Comparison of ENCODE assay signal across 4 cellular contexts in the genomic region with DNA sequence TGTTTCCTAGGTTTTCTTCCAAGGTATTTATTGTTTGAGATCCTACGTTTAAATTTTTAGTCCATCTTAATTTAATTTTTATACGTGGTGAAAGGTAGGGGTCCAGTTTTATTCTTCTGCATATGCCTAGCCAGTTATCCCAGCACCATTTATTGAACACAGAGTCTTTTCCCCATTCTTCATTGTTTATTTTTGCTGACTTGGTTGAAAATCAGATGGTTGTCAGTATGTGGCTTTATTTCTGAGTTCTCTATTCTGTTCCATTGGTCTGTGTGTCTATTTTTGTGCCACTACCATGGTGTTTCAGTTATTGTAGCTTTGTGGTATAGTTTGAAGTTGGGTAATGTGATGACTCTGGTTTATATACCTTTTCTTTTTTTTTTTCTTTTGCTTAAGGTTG.
TF ChIP-seq lines count a peak whose summit lies in the region.

No MANE protein-coding gene starts in this region.

TF ChIP-seq in HepG2, 621 proteins besides CTCF, POLR2A, EP300 and RAD21:
- TF ChIP-seq MAFK (conservative IDR thresholded peaks at IDR 0.05 in 1 of 2, IDR thresholded peaks at IDR 0.05 in 1 of 2; ENCODE audit: low read length in 2 of 2) (peak; percentile 87 to 88), MAFF (IDR thresholded peaks at IDR 0.05; ENCODE audit: low read depth, low read length) (peak; percentile 89), ZNF10 (CRISPR knock-in tag; IDR thresholded peaks at IDR 0.05; ENCODE audit: borderline replicate concordance, low read depth) (no peak)

TF ChIP-seq in A549, 52 proteins besides CTCF, POLR2A, EP300 and RAD21:
- no peak for TF ChIP-seq HDAC2 (IDR thresholded peaks at IDR 0.05)
- peak; percentile 82 for TF ChIP-seq MAFK (IDR thresholded peaks at IDR 0.05; ENCODE audit: partially characterized antibody)
- TF ChIP-seq FOXS1 (CRISPR knock-in tag; IDR thresholded peaks at IDR 0.05) = no peak

TF ChIP-seq in IMR-90, 13 proteins besides CTCF, POLR2A, EP300 and RAD21:
- TF ChIP-seq MAFK (IDR thresholded peaks at IDR 0.05; ENCODE audit: low read depth, low read length) = peak; percentile 68
- no peak for TF ChIP-seq SMC3 (IDR thresholded peaks at IDR 0.05; ENCODE audit: low read depth, low read length)
- TF ChIP-seq, protein P1, sequence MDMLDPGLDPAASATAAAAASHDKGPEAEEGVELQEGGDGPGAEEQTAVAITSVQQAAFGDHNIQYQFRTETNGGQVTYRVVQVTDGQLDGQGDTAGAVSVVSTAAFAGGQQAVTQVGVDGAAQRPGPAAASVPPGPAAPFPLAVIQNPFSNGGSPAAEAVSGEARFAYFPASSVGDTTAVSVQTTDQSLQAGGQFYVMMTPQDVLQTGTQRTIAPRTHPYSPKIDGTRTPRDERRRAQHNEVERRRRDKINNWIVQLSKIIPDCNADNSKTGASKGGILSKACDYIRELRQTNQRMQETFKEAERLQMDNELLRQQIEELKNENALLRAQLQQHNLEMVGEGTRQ (IDR thresholded peaks at IDR 0.05; ENCODE audit: low read depth, low read length) = no peak
TF ChIP-seq in IMR-90: peak in this region for 1.

TF ChIP-seq in K562, 482 proteins besides CTCF, POLR2A, EP300 and RAD21 (continues in another document):
- TF ChIP-seq, protein P2, sequence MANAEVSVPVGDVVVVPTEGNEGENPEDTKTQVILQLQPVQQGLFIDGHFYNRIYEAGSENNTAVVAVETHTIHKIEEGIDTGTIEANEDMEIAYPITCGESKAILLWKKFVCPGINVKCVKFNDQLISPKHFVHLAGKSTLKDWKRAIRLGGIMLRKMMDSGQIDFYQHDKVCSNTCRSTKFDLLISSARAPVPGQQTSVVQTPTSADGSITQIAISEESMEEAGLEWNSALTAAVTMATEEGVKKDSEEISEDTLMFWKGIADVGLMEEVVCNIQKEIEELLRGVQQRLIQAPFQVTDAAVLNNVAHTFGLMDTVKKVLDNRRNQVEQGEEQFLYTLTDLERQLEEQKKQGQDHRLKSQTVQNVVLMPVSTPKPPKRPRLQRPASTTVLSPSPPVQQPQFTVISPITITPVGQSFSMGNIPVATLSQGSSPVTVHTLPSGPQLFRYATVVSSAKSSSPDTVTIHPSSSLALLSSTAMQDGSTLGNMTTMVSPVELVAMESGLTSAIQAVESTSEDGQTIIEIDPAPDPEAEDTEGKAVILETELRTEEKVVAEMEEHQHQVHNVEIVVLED (CRISPR knock-in tag; IDR thresholded peaks at IDR 0.05) = no peak
- TF ChIP-seq, protein P3, sequence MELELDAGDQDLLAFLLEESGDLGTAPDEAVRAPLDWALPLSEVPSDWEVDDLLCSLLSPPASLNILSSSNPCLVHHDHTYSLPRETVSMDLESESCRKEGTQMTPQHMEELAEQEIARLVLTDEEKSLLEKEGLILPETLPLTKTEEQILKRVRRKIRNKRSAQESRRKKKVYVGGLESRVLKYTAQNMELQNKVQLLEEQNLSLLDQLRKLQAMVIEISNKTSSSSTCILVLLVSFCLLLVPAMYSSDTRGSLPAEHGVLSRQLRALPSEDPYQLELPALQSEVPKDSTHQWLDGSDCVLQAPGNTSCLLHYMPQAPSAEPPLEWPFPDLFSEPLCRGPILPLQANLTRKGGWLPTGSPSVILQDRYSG (tag; conservative IDR thresholded peaks at IDR 0.05; ENCODE audit: low read depth) = no peak
- TF ChIP-seq MAFK (IDR thresholded peaks at IDR 0.05; ENCODE audit: low read length) (0 out of 2 replicates have a peak, but pooled peaks have one; percentile 15), RFX7 (CRISPR knock-in tag; IDR thresholded peaks at IDR 0.05) (no peak), GABPA (tag; conservative IDR thresholded peaks at IDR 0.05; ENCODE audit: low read depth) (no peak), ATF7 (IDR thresholded peaks at IDR 0.05) (no peak), SOX6 (IDR thresholded peaks at IDR 0.05) (no peak), PHF21A (IDR thresholded peaks at IDR 0.05; ENCODE audit: borderline replicate concordance, low read depth) (no peak), NCOA1 (IDR thresholded peaks at IDR 0.05; ENCODE audit: low read depth) (no peak), ZNF232 (CRISPR knock-in tag; IDR thresholded peaks at IDR 0.05) (no peak), ESRRA (IDR thresholded peaks at IDR 0.05; ENCODE audit: borderline replicate concordance, low read depth) (no peak), DNMT1 (IDR thresholded peaks at IDR 0.05) (no peak), MAFG (tag; conservative IDR thresholded peaks at IDR 0.05) (peak; percentile 32), ZNF316 (IDR thresholded peaks at IDR 0.05) (peak; percentile 59), KLF13 (tag; IDR thresholded peaks at IDR 0.05; ENCODE audit: borderline replicate concordance, low read depth) (no peak), SIX5 (IDR thresholded peaks at IDR 0.05; ENCODE audit: borderline replicate concordance in 1 of 2, insufficient read depth in 1 of 2, low read depth in 1 of 2, low read length in 2 of 2) (no peak), XRCC3 (IDR thresholded peaks at IDR 0.05) (no peak), ZNF77 (CRISPR knock-in tag; IDR thresholded peaks at IDR 0.05) (no peak)
- TF ChIP-seq, protein P4, sequence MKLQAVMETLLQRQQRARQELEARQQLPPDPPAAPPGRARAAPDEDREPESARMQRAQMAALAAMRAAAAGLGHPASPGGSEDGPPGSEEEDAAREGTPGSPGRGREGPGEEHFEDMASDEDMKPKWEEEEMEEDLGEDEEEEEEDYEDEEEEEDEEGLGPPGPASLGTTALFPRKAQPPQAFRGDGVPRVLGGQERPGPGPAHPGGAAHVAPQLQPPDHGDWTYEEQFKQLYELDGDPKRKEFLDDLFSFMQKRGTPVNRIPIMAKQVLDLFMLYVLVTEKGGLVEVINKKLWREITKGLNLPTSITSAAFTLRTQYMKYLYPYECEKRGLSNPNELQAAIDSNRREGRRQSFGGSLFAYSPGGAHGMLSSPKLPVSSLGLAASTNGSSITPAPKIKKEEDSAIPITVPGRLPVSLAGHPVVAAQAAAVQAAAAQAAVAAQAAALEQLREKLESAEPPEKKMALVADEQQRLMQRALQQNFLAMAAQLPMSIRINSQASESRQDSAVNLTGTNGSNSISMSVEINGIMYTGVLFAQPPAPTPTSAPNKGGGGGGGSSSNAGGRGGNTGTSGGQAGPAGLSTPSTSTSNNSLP (IDR thresholded peaks at IDR 0.05; ENCODE audit: borderline replicate concordance, low read depth, low read length) = no peak
- TF ChIP-seq, protein P5, sequence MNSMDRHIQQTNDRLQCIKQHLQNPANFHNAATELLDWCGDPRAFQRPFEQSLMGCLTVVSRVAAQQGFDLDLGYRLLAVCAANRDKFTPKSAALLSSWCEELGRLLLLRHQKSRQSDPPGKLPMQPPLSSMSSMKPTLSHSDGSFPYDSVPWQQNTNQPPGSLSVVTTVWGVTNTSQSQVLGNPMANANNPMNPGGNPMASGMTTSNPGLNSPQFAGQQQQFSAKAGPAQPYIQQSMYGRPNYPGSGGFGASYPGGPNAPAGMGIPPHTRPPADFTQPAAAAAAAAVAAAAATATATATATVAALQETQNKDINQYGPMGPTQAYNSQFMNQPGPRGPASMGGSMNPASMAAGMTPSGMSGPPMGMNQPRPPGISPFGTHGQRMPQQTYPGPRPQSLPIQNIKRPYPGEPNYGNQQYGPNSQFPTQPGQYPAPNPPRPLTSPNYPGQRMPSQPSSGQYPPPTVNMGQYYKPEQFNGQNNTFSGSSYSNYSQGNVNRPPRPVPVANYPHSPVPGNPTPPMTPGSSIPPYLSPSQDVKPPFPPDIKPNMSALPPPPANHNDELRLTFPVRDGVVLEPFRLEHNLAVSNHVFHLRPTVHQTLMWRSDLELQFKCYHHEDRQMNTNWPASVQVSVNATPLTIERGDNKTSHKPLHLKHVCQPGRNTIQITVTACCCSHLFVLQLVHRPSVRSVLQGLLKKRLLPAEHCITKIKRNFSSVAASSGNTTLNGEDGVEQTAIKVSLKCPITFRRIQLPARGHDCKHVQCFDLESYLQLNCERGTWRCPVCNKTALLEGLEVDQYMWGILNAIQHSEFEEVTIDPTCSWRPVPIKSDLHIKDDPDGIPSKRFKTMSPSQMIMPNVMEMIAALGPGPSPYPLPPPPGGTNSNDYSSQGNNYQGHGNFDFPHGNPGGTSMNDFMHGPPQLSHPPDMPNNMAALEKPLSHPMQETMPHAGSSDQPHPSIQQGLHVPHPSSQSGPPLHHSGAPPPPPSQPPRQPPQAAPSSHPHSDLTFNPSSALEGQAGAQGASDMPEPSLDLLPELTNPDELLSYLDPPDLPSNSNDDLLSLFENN (IDR thresholded peaks at IDR 0.05; ENCODE audit: low read depth in 2 of 2, low read length in 2 of 2) = no peak
- TF ChIP-seq, protein P6, sequence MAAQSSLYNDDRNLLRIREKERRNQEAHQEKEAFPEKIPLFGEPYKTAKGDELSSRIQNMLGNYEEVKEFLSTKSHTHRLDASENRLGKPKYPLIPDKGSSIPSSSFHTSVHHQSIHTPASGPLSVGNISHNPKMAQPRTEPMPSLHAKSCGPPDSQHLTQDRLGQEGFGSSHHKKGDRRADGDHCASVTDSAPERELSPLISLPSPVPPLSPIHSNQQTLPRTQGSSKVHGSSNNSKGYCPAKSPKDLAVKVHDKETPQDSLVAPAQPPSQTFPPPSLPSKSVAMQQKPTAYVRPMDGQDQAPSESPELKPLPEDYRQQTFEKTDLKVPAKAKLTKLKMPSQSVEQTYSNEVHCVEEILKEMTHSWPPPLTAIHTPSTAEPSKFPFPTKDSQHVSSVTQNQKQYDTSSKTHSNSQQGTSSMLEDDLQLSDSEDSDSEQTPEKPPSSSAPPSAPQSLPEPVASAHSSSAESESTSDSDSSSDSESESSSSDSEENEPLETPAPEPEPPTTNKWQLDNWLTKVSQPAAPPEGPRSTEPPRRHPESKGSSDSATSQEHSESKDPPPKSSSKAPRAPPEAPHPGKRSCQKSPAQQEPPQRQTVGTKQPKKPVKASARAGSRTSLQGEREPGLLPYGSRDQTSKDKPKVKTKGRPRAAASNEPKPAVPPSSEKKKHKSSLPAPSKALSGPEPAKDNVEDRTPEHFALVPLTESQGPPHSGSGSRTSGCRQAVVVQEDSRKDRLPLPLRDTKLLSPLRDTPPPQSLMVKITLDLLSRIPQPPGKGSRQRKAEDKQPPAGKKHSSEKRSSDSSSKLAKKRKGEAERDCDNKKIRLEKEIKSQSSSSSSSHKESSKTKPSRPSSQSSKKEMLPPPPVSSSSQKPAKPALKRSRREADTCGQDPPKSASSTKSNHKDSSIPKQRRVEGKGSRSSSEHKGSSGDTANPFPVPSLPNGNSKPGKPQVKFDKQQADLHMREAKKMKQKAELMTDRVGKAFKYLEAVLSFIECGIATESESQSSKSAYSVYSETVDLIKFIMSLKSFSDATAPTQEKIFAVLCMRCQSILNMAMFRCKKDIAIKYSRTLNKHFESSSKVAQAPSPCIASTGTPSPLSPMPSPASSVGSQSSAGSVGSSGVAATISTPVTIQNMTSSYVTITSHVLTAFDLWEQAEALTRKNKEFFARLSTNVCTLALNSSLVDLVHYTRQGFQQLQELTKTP (IDR thresholded peaks at IDR 0.05; ENCODE audit: low read depth in 1 of 2, partially characterized antibody in 2 of 2) = no peak
- TF ChIP-seq, protein P7, sequence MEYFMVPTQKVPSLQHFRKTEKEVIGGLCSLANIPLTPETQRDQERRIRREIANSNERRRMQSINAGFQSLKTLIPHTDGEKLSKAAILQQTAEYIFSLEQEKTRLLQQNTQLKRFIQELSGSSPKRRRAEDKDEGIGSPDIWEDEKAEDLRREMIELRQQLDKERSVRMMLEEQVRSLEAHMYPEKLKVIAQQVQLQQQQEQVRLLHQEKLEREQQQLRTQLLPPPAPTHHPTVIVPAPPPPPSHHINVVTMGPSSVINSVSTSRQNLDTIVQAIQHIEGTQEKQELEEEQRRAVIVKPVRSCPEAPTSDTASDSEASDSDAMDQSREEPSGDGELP (CRISPR knock-in tag; IDR thresholded peaks at IDR 0.05; ENCODE audit: borderline replicate concordance) = no peak
- TF ChIP-seq, protein P8, sequence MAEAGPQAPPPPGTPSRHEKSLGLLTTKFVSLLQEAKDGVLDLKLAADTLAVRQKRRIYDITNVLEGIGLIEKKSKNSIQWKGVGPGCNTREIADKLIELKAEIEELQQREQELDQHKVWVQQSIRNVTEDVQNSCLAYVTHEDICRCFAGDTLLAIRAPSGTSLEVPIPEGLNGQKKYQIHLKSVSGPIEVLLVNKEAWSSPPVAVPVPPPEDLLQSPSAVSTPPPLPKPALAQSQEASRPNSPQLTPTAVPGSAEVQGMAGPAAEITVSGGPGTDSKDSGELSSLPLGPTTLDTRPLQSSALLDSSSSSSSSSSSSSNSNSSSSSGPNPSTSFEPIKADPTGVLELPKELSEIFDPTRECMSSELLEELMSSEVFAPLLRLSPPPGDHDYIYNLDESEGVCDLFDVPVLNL (CRISPR knock-in tag; IDR thresholded peaks at IDR 0.05; ENCODE audit: low read depth) = no peak
- TF ChIP-seq, protein P9, sequence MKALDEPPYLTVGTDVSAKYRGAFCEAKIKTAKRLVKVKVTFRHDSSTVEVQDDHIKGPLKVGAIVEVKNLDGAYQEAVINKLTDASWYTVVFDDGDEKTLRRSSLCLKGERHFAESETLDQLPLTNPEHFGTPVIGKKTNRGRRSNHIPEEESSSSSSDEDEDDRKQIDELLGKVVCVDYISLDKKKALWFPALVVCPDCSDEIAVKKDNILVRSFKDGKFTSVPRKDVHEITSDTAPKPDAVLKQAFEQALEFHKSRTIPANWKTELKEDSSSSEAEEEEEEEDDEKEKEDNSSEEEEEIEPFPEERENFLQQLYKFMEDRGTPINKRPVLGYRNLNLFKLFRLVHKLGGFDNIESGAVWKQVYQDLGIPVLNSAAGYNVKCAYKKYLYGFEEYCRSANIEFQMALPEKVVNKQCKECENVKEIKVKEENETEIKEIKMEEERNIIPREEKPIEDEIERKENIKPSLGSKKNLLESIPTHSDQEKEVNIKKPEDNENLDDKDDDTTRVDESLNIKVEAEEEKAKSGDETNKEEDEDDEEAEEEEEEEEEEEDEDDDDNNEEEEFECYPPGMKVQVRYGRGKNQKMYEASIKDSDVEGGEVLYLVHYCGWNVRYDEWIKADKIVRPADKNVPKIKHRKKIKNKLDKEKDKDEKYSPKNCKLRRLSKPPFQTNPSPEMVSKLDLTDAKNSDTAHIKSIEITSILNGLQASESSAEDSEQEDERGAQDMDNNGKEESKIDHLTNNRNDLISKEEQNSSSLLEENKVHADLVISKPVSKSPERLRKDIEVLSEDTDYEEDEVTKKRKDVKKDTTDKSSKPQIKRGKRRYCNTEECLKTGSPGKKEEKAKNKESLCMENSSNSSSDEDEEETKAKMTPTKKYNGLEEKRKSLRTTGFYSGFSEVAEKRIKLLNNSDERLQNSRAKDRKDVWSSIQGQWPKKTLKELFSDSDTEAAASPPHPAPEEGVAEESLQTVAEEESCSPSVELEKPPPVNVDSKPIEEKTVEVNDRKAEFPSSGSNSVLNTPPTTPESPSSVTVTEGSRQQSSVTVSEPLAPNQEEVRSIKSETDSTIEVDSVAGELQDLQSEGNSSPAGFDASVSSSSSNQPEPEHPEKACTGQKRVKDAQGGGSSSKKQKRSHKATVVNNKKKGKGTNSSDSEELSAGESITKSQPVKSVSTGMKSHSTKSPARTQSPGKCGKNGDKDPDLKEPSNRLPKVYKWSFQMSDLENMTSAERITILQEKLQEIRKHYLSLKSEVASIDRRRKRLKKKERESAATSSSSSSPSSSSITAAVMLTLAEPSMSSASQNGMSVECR (CRISPR knock-in tag; IDR thresholded peaks at IDR 0.05) = no peak
- TF ChIP-seq, protein P10, sequence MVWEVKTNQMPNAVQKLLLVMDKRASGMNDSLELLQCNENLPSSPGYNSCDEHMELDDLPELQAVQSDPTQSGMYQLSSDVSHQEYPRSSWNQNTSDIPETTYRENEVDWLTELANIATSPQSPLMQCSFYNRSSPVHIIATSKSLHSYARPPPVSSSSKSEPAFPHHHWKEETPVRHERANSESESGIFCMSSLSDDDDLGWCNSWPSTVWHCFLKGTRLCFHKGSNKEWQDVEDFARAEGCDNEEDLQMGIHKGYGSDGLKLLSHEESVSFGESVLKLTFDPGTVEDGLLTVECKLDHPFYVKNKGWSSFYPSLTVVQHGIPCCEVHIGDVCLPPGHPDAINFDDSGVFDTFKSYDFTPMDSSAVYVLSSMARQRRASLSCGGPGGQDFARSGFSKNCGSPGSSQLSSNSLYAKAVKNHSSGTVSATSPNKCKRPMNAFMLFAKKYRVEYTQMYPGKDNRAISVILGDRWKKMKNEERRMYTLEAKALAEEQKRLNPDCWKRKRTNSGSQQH (CRISPR knock-in tag; IDR thresholded peaks at IDR 0.05) = no peak
- TF ChIP-seq, protein P11, sequence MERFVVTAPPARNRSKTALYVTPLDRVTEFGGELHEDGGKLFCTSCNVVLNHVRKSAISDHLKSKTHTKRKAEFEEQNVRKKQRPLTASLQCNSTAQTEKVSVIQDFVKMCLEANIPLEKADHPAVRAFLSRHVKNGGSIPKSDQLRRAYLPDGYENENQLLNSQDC (CRISPR knock-in tag; IDR thresholded peaks at IDR 0.05) = no peak
